Comparison of ENCODE assay signal across 33 cellular contexts in genomic region chr9:136709454-136710109, GRCh38. TPM values are rescaled to one million over a fixed set of nuclear protein-coding genes. Genes with fewer than 3 reads are reported as not detected.
"Had no signal": no experiment of that assay in that cellular context is flagged by ENCODE, and none has a peak within 500 bp of the region (broad histone marks: within the 10 kb centered on the region; RNA-seq: fewer than 3 reads in every experiment).

No MANE protein-coding gene starts in this region.

- H3K36me3 ChIP-seq: ascending aorta, cardiac muscle cell, colonic mucosa, pancreas, prostate gland, transverse colon had no signal

- H3K27ac ChIP-seq: ascending aorta, cardiac muscle cell, colonic mucosa, pancreas, prostate gland, skin epidermis, testis, transverse colon had no signal

- H3K4me3 Mint-ChIP-seq: activated CD4-positive, alpha-beta memory T cell treated with anti-CD3 and anti-CD28 coated beads, Interleukin-2, amount 10 ng/mL, durations not matched to agents 7 days and 5 days; activated CD4-positive, alpha-beta T cell treated with anti-CD3 and anti-CD28 coated beads, Interleukin-2, amount 10 ng/mL, durations not matched to agents 7 days and 5 days; activated naive CD4-positive, alpha-beta T cell treated with anti-CD3 and anti-CD28 coated beads, Interleukin-2, amount 10 ng/mL, durations not matched to agents 7 days and 5 days; activated naive CD8-positive, alpha-beta T cell treated with anti-CD3 and anti-CD28 coated beads, Interleukin-2, amount 10 ng/mL, durations not matched to agents 7 days and 5 days; activated T-cell treated with anti-CD3 and anti-CD28 coated beads, Interleukin-2, amount 50 U/mL, for 24 hours; immature natural killer cell; mesothelial cell of epicardium; nephron progenitor cell had no signal

- H3K27me3 ChIP-seq: cardiac muscle cell, pancreas, testis had no signal

- H3K27ac Mint-ChIP-seq: activated CD4-positive, alpha-beta memory T cell treated with anti-CD3 and anti-CD28 coated beads, Interleukin-2, amount 10 ng/mL, durations not matched to agents 7 days and 5 days; activated CD4-positive, alpha-beta T cell treated with anti-CD3 and anti-CD28 coated beads, Interleukin-2, amount 10 ng/mL, durations not matched to agents 7 days and 5 days; activated naive CD4-positive, alpha-beta T cell treated with anti-CD3 and anti-CD28 coated beads, Interleukin-2, amount 10 ng/mL, durations not matched to agents 7 days and 5 days; activated naive CD8-positive, alpha-beta T cell treated with anti-CD3 and anti-CD28 coated beads, Interleukin-2, amount 10 ng/mL, durations not matched to agents 7 days and 5 days; activated T-cell treated with anti-CD3 and anti-CD28 coated beads, Interleukin-2, amount 50 U/mL, for 24 hours; immature natural killer cell; mesothelial cell of epicardium; nephron progenitor cell had no signal

- H3K4me1 Mint-ChIP-seq: activated naive CD8-positive, alpha-beta T cell treated with anti-CD3 and anti-CD28 coated beads, Interleukin-2, amount 10 ng/mL, durations not matched to agents 7 days and 5 days had no signal

- DNase-seq: activated CD4-positive, alpha-beta memory T cell treated with anti-CD3 and anti-CD28 coated beads, Interleukin-2, amount 10 ng/mL, durations not matched to agents 7 days and 5 days; activated CD4-positive, alpha-beta T cell treated with anti-CD3 and anti-CD28 coated beads for 1 hour; activated CD4-positive, alpha-beta T cell treated with anti-CD3 and anti-CD28 coated beads, Interleukin-2, amount 10 ng/mL, durations not matched to agents 7 days and 5 days; activated CD8-positive, alpha-beta memory T cell treated with anti-CD3 and anti-CD28 coated beads, Interleukin-2, amount 50 U/mL, for 48 hours; activated gamma-delta T cell; activated naive CD4-positive, alpha-beta T cell treated with anti-CD3 and anti-CD28 coated beads, Interleukin-2, amount 10 ng/mL, durations not matched to agents 7 days and 5 days; activated naive CD8-positive, alpha-beta T cell treated with anti-CD3 and anti-CD28 coated beads, Interleukin-2, amount 10 ng/mL, durations not matched to agents 7 days and 5 days; activated T-cell treated with anti-CD3 and anti-CD28 coated beads, Interleukin-2, amount 50 U/mL, for 24 hours; cerebellar nuclear complex; colonic mucosa; effector memory CD4-positive, alpha-beta T cell; foreskin fibroblast; head of caudate nucleus; hypothalamus; immature natural killer cell; naive B cell; nephron progenitor cell; retina; stimulated activated CD4-positive, alpha-beta T cell treated with anti-CD3 and anti-CD28 coated beads, Interleukin-12 subunit alpha, Interleukin-12 subunit beta, amount 100 ng/mL, for 4 hours; stimulated activated CD4-positive, alpha-beta T cell treated with anti-CD3 and anti-CD28 coated beads, Interleukin-4, amount 100 ng/mL, for 1 hour; stimulated activated naive CD8-positive, alpha-beta T cell treated with anti-CD3 and anti-CD28 coated beads, Interleukin-15, Interleukin-2, amounts not matched to agents 100 U/mL and 50 U/mL, for 24 hours; testis; transverse colon had no signal

- H3K4me3 ChIP-seq: ascending aorta, cardiac muscle cell, colonic mucosa, pancreas, prostate gland, skin epidermis, testis, transverse colon had no signal

- H3K9me3 Mint-ChIP-seq: activated CD4-positive, alpha-beta memory T cell treated with anti-CD3 and anti-CD28 coated beads, Interleukin-2, amount 10 ng/mL, durations not matched to agents 7 days and 5 days; activated CD4-positive, alpha-beta T cell treated with anti-CD3 and anti-CD28 coated beads, Interleukin-2, amount 10 ng/mL, durations not matched to agents 7 days and 5 days; activated naive CD4-positive, alpha-beta T cell treated with anti-CD3 and anti-CD28 coated beads, Interleukin-2, amount 10 ng/mL, durations not matched to agents 7 days and 5 days; activated naive CD8-positive, alpha-beta T cell treated with anti-CD3 and anti-CD28 coated beads, Interleukin-2, amount 10 ng/mL, durations not matched to agents 7 days and 5 days; activated T-cell treated with anti-CD3 and anti-CD28 coated beads, Interleukin-2, amount 50 U/mL, for 24 hours; immature natural killer cell; mesothelial cell of epicardium; naive B cell; nephron progenitor cell had no signal

- H3K9me3 ChIP-seq: ascending aorta, colonic mucosa, pancreas, prostate gland, testis, transverse colon had no signal

- H3K36me3 Mint-ChIP-seq: activated naive CD4-positive, alpha-beta T cell treated with anti-CD3 and anti-CD28 coated beads, Interleukin-2, amount 10 ng/mL, durations not matched to agents 7 days and 5 days; activated naive CD8-positive, alpha-beta T cell treated with anti-CD3 and anti-CD28 coated beads, Interleukin-2, amount 10 ng/mL, durations not matched to agents 7 days and 5 days; brain; immature natural killer cell; mesothelial cell of epicardium; naive B cell had no signal

RNA-seq across cellular contexts. Expression of gene DIPK1B, which starts 2.8 kb away (rescaled TPM):
- total RNA-seq: activated CD4-positive, alpha-beta T cell treated with anti-CD3 and anti-CD28 coated beads, Interleukin-2, amount 10 ng/mL, durations not matched to agents 7 days and 5 days had no signal

RNA-seq across cellular contexts. Expression of gene LCN10, which starts 33.2 kb away (rescaled TPM):
- total RNA-seq: activated CD4-positive, alpha-beta memory T cell treated with anti-CD3 and anti-CD28 coated beads, Interleukin-2, amount 10 ng/mL, durations not matched to agents 7 days and 5 days; activated CD4-positive, alpha-beta T cell treated with anti-CD3 and anti-CD28 coated beads, Interleukin-2, amount 10 ng/mL, durations not matched to agents 7 days and 5 days; endothelial cell of umbilical vein; kidney epithelial cell had no signal
- polyA plus RNA-seq: endothelial cell of umbilical vein, immature natural killer cell had no signal

RNA-seq across cellular contexts. Expression of gene LCN6, which starts 38.7 kb away (rescaled TPM):
- total RNA-seq: activated CD4-positive, alpha-beta T cell treated with anti-CD3 and anti-CD28 coated beads, Interleukin-2, amount 10 ng/mL, durations not matched to agents 7 days and 5 days; activated naive CD8-positive, alpha-beta T cell treated with anti-CD3 and anti-CD28 coated beads, Interleukin-2, amount 10 ng/mL, durations not matched to agents 7 days and 5 days; cardiac muscle cell; dermis microvascular lymphatic vessel endothelial cell; endothelial cell of umbilical vein; kidney epithelial cell; mesothelial cell of epicardium had no signal
- polyA plus RNA-seq: cardiac muscle cell, immature natural killer cell had no signal
